In the genomic region with DNA sequence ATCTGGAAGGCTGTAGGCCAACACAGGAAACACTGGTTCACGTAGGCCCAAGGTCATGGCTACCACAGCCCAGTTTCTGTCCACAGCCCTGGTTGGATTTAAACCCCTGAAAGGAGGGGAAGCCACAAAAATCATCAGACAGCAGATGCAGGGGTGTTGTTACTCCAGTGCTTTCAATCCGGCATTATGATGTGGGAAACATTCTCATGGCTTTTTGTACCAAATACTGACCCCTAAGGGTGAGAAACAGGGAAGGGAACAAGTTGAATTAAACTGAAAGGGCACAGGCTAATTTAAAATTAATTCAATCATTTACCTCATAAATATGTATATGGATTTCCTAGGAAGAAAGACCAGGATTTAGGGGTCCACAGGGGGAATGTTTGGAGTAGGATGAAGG, we compare ENCODE assay signal across 17 cellular contexts.
DNase-seq lines count a peak whose midpoint lies in the region; TF ChIP-seq lines count a peak whose summit lies in the region.
"Had no signal": no experiment of that assay in that cellular context is flagged by ENCODE, and none has a peak within 500 bp of the region (broad histone marks: within the 10 kb centered on the region; RNA-seq: fewer than 3 reads in every experiment).

No MANE protein-coding gene starts in this region.

- H3K56ac ChIP-seq in H9 (ENCODE audit: insufficient read length, low read depth, low read length): no peak overlapping the region

- H2BK5ac ChIP-seq in H9 (ENCODE audit: insufficient read length, low read length): no peak overlapping the region

- H3K4me2 ChIP-seq in H9 (ENCODE audit: insufficient read depth, insufficient read length, low read length): no peak overlapping the region

- no peak overlapping the region for H3T11ph ChIP-seq in H9 (ENCODE audit: low read length)

- H3K4me1 Mint-ChIP-seq in H9: peaks cover 54 to 59% of the 10 kb centered on the region in 2 experiments
- no peaks in the 10 kb centered on the region for H3K4me1 Mint-ChIP-seq in activated CD4-positive, alpha-beta memory T cell treated with anti-CD3 and anti-CD28 coated beads for 36 hours (ENCODE audit: low read depth)
- peaks cover 0 to 3% (median 0%) of the 10 kb centered on the region in 4 donors for H3K4me1 Mint-ChIP-seq in CD4-positive, alpha-beta memory T cell

- H3K14ac ChIP-seq in H9 (ENCODE audit: insufficient read depth, low read length): no peak overlapping the region

- H3K27ac ChIP-seq in 22Rv1 (no peak overlapping the region), H9 (ENCODE audit: insufficient read length, low read depth, low read length) (no peak overlapping the region), WERI-Rb-1 (no peak overlapping the region)
- no peak overlapping the region for H3K27ac ChIP-seq in CD4-positive, alpha-beta memory T cell (ENCODE audit: low read depth, low read length)
- H3K27ac ChIP-seq: neutrophil had no signal

- H3K9me3 Mint-ChIP-seq in H9: no peaks in the 10 kb centered on the region; a peak in 1 of 5 replicates
- H3K9me3 Mint-ChIP-seq in activated CD4-positive, alpha-beta memory T cell treated with anti-CD3 and anti-CD28 coated beads for 36 hours: no peaks in the 10 kb centered on the region
- H3K9me3 Mint-ChIP-seq in CD4-positive, alpha-beta memory T cell: no peaks in the 10 kb centered on the region

- no peak overlapping the region for H2BK12ac ChIP-seq in H9 (ENCODE audit: insufficient read length, low read depth, low read length)

- no peaks in the 10 kb centered on the region for H3K27me3 ChIP-seq in H9 (ENCODE audit: insufficient read depth, low read length)
- H3K27me3 ChIP-seq in WERI-Rb-1 (ENCODE audit: insufficient read depth, low read depth, severe bottlenecking): no peaks in the 10 kb centered on the region
- H3K27me3 ChIP-seq in CD4-positive, alpha-beta memory T cell (ENCODE audit: insufficient read depth, low read length): no peaks in the 10 kb centered on the region
- H3K27me3 ChIP-seq: neutrophil had no signal

- WGBS in H9 (ENCODE audit: extremely low coverage, insufficient read length, low lambda C conversion rate): no CpG with 5 or more reads among the region's 2 CpGs

- H3K23me2 ChIP-seq in H9 (ENCODE audit: insufficient read length, low read depth, low read length, poor library complexity, severe bottlenecking): no peaks in the 10 kb centered on the region

- H3K79me2 ChIP-seq in H9 (ENCODE audit: insufficient read depth, low read length): no peaks in the 10 kb centered on the region

- intact Hi-C loops in activated CD4-positive, alpha-beta memory T cell treated with anti-CD3 and anti-CD28 coated beads for 36 hours (cut with micrococcal nuclease): no loop called here
- intact Hi-C loops in CD4-positive, alpha-beta memory T cell (cut with micrococcal nuclease): no loop called here

- no peak overlapping the region for H3K9ac ChIP-seq in H9 (ENCODE audit: extremely low read depth, insufficient read length, low read length)

- H4K8ac ChIP-seq in H9 (replicated peaks; ENCODE audit: insufficient read length, low read depth, low read length): no peak overlapping the region

- H2BK15ac ChIP-seq in H9 (ENCODE audit: low read depth, low read length): no peak overlapping the region

- no peak overlapping the region for H2AK5ac ChIP-seq in H9 (ENCODE audit: insufficient read length, low read length)

- H3K23ac ChIP-seq in H9 (ENCODE audit: insufficient read length, low read depth, low read length): no peak overlapping the region

- no peak overlapping the region for H3K18ac ChIP-seq in H9 (ENCODE audit: insufficient read length, low read depth, low read length)

- H2BK120ac ChIP-seq in H9 (ENCODE audit: low read depth, low read length, poor library complexity, severe bottlenecking): no peak overlapping the region

- H3K4me3 ChIP-seq in WERI-Rb-1 (ENCODE audit: low read depth, low read length): no peak overlapping the region
- no peak overlapping the region for H3K4me3 ChIP-seq in CD4-positive, alpha-beta memory T cell (ENCODE audit: low read length in 2 of 2)

- H2BK20ac ChIP-seq in H9 (ENCODE audit: low read depth, low read length, poor library complexity, severe bottlenecking): no peak overlapping the region

- no peaks in the 10 kb centered on the region for H3K79me1 ChIP-seq in H9 (ENCODE audit: insufficient read depth, low read depth, low read length, poor library complexity, severe bottlenecking)

- no peak for DNase-seq in H9
- no peak for DNase-seq in WERI-Rb-1
- peak; percentile 6 for DNase-seq in inferior parietal cortex (ENCODE audit: extremely low spot score)
- no peak for DNase-seq in stimulated activated CD4-positive, alpha-beta T cell treated with anti-CD3 and anti-CD28 coated beads, Interleukin-15, amount 100 ng/mL, for 24 hours
- DNase-seq in activated CD4-positive, alpha-beta memory T cell treated with anti-CD3 and anti-CD28 coated beads for 36 hours: no peak
- DNase-seq in RPMI8226: no peak
- no peak for DNase-seq in CD4-positive, alpha-beta memory T cell
- DNase-seq: activated CD4-positive, alpha-beta T cell treated with anti-CD3 and anti-CD28 coated beads, Interleukin-2, amount 50 U/mL, for 48 hours; aorta; GOT3; mammary epithelial cell; NCI-H1105 treated with DMSO at 0.1 percent for 48 hours; small intestine; stimulated activated naive CD8-positive, alpha-beta T cell treated with anti-CD3 and anti-CD28 coated beads, Interleukin-15, Interleukin-2, amounts not matched to agents 100 U/mL and 50 U/mL, for 24 hours; T1000 had no signal

- H2AFZ ChIP-seq in H9 (ENCODE audit: low read length): no peak overlapping the region

- H3K4me1 ChIP-seq in H9 (ENCODE audit: insufficient read depth, low read length): peaks cover 8% of the 10 kb centered on the region
- H3K4me1 ChIP-seq in CD4-positive, alpha-beta memory T cell (ENCODE audit: insufficient read depth, low read length): no peaks in the 10 kb centered on the region

- H3K27ac Mint-ChIP-seq in H9: peak overlapping the region in 2 of 3 experiments; percentile 72 to 75; a peak in 4 of 7 replicates
- H3K27ac Mint-ChIP-seq in activated CD4-positive, alpha-beta memory T cell treated with anti-CD3 and anti-CD28 coated beads for 36 hours: no peak overlapping the region
- H3K27ac Mint-ChIP-seq in CD4-positive, alpha-beta memory T cell: no peak overlapping the region

- no peaks in the 10 kb centered on the region for H3K27me3 Mint-ChIP-seq in H9 (ENCODE audit: low read depth)
- H3K27me3 Mint-ChIP-seq in activated CD4-positive, alpha-beta memory T cell treated with anti-CD3 and anti-CD28 coated beads for 36 hours: no peaks in the 10 kb centered on the region
- H3K27me3 Mint-ChIP-seq in CD4-positive, alpha-beta memory T cell: no peaks in the 10 kb centered on the region

- H4K5ac ChIP-seq in H9 (ENCODE audit: insufficient read length, low read depth, low read length): no peak overlapping the region

- H3K36me3 Mint-ChIP-seq in H9 (ENCODE audit: insufficient read depth in 1 of 3, low read depth in 3 of 3): no peaks in the 10 kb centered on the region
- H3K36me3 Mint-ChIP-seq in activated CD4-positive, alpha-beta memory T cell treated with anti-CD3 and anti-CD28 coated beads for 36 hours: peaks cover 4% of the 10 kb centered on the region
- peaks cover 5 to 19% of the 10 kb centered on the region in 2 donors for H3K36me3 Mint-ChIP-seq in CD4-positive, alpha-beta memory T cell

- H3K9me3 ChIP-seq in H9 (ENCODE audit: control insufficient read depth, low read depth, low read length) (no peaks in the 10 kb centered on the region), WERI-Rb-1 (ENCODE audit: severe bottlenecking) (no peaks in the 10 kb centered on the region)
- H3K9me3 ChIP-seq in CD4-positive, alpha-beta memory T cell (ENCODE audit: control insufficient read depth in 1 of 2, low read length in 2 of 2): no peaks in the 10 kb centered on the region
- H3K9me3 ChIP-seq: neutrophil had no signal

- 0 out of 2 replicates have a peak, but pooled peaks have one; percentile 10 for TF ChIP-seq CTCF in 22Rv1 (IDR thresholded peaks at IDR 0.05)
- TF ChIP-seq CTCF in H9 (conservative IDR thresholded peaks at IDR 0.05): peak; percentile 61
- peak; percentile 11; the same call in 1 of the 2 replicates for TF ChIP-seq CTCF in WERI-Rb-1 (IDR thresholded peaks at IDR 0.05; ENCODE audit: low read depth, low read length)

- CTCF ChIA-PET in activated CD4-positive, alpha-beta memory T cell treated with anti-CD3 and anti-CD28 coated beads for 36 hours (lab: Charles Lee): no interaction called here
- CTCF ChIA-PET in CD4-positive, alpha-beta memory T cell (lab: Charles Lee; ENCODE audit: partially characterized antibody): no interaction called here

- no peak overlapping the region for H3K4ac ChIP-seq in H9 (ENCODE audit: low read depth, low read length)

- H4K20me1 ChIP-seq in H9 (ENCODE audit: control insufficient read depth, insufficient read depth, insufficient read length): no peaks in the 10 kb centered on the region

- POLR2A ChIA-PET in activated CD4-positive, alpha-beta memory T cell treated with anti-CD3 and anti-CD28 coated beads for 36 hours (lab: Charles Lee): no interaction called here
- POLR2A ChIA-PET in CD4-positive, alpha-beta memory T cell (lab: Charles Lee; ENCODE audit: partially characterized antibody): no interaction called here

- no peak overlapping the region for H4K91ac ChIP-seq in H9 (ENCODE audit: insufficient read length, low read depth, low read length)

- no peaks in the 10 kb centered on the region for H3K36me3 ChIP-seq in WERI-Rb-1
- no peaks in the 10 kb centered on the region for H3K36me3 ChIP-seq in CD4-positive, alpha-beta memory T cell (ENCODE audit: insufficient read depth, low read length)
- H3K36me3 ChIP-seq: neutrophil had no signal

- no peak overlapping the region for H3K4me3 Mint-ChIP-seq in H9
- H3K4me3 Mint-ChIP-seq in activated CD4-positive, alpha-beta memory T cell treated with anti-CD3 and anti-CD28 coated beads for 36 hours: no peak overlapping the region
- H3K4me3 Mint-ChIP-seq in CD4-positive, alpha-beta memory T cell: no peak overlapping the region

Comparison
In these comparisons a context has a peak if more than half of its experiments do, and no peak if none do; other contexts are left out.
1. CTCF ChIP-seq: peak in every context shown above with its lines; median percentile 61 in H9; 11 in WERI-Rb-1; 10 in 22Rv1.
2. H3K27ac Mint-ChIP-seq: peak in H9 (2 of 3); none in activated CD4-positive, alpha-beta memory T cell treated with anti-CD3 and anti-CD28 coated beads for 36 hours (single experiment) and CD4-positive, alpha-beta memory T cell (0 of 7).